In the genomic region with DNA sequence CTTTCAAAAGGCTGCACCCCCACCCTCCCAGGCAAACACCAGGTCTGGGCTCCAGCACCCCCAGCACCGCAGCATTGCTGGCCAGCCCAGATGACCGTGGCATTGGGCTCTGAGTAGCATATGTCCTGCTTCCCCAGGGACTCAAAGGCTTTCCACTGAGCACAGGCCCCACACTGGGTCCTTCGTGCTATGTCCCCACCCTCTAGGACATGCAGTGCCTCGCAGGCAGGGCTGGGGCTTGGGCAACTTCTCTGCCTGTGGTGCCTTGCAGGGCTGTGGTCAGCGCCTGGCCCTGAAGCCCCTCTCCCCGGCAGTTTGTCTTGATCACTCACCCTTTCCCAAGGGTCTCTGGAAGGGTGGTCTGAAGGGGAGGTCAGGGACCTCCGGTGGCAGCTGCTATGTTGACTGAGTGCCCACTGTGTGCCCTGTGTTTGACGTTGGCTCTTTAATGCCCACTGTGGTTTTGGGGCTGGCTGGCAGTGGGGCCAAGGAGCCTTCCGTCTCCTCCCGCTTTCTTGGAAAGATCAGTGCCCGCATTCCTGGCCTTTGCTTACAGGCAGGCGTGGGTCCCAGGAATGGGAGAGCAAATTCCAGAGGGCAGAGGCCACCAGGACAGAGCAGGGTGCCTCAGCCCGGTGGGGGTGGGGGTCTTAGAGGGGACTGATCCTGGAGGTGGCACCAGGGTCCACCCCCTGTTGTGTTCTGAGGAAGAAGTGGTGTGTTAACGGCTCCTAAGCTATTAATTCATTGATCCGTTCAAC, we compare ENCODE assay signal across 1 cellular context.
TF ChIP-seq lines count a peak whose summit lies in the region.

No MANE protein-coding gene starts in this region.

TF ChIP-seq in HepG2, 621 proteins besides CTCF, POLR2A, EP300 and RAD21:
- 0 out of 2 replicates have a peak, but pooled peaks have one; percentile 26 for TF ChIP-seq BCL6 (CRISPR knock-in tag; IDR thresholded peaks at IDR 0.05)
- TF ChIP-seq HNF4A (CRISPR knock-in tag; IDR thresholded peaks at IDR 0.05) = peak; percentile 10; the same call in 1 of the 2 replicates
- no peak for TF ChIP-seq RORA (CRISPR knock-in tag; IDR thresholded peaks at IDR 0.05)
